1 cellular context compared by ENCODE assay signal in the genomic region with DNA sequence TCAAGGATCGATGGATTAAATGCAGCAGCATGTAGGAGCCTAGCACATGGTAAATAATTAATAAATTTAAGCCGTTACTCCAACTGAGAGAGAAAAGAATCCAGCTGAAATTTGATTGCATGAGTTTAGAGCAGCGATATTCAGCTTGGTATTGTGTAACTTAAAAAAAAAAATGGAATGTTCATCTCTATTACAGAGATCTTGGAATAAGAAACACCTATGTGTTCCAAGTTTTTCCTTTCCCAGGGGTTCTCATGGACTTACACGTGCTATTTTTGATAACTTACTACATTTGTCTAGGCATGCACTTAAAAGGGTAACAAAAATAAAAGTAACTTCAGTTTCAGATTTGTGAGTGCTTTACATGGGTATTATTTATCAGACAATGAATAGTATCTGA.
TF ChIP-seq lines count a peak whose summit lies in the region.

No MANE protein-coding gene starts in this region.

TF ChIP-seq in SK-N-SH, 30 proteins besides CTCF, POLR2A, EP300 and RAD21 (continued from another document):
- TF ChIP-seq REST (IDR thresholded peaks at IDR 0.05; ENCODE audit: low read depth, low read length) (no peak), MXI1 (IDR thresholded peaks at IDR 0.05; ENCODE audit: low read depth, low read length) (no peak), JUND (IDR thresholded peaks at IDR 0.05) (no peak), ZBTB33 (IDR thresholded peaks at IDR 0.05; ENCODE audit: borderline replicate concordance, low read depth) (no peak), NFIC (IDR thresholded peaks at IDR 0.05; ENCODE audit: borderline replicate concordance) (no peak), SIN3A (IDR thresholded peaks at IDR 0.05; ENCODE audit: borderline replicate concordance, low read depth, low read length) (no peak), NRF1 (IDR thresholded peaks at IDR 0.05; ENCODE audit: low read depth, low read length) (no peak), SMC3 (IDR thresholded peaks at IDR 0.05; ENCODE audit: low read depth, low read length) (no peak), RCOR1 (IDR thresholded peaks at IDR 0.05; ENCODE audit: low read length) (no peak)
TF ChIP-seq in SK-N-SH: peak in this region for 0.
